10 cellular contexts compared by ENCODE assay signal in the genomic region with DNA sequence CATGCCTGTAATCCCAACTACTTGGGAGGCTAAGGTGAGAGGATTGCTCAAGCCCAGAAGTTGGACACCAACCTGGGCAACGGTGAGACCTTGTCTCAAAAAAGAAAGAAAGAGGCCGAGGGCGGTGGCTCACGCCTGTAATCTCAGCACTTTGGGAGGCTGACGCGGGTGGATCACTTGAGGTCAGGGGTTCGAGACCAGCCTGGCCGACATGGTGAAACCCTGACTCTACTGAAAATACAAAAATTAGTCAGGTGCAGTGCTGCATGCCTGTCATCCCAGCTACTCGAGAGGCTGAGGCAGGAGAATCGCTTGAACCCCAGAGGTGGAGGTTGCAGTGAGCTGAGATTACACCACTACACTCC. TPM values are rescaled to one million over a fixed set of nuclear protein-coding genes. Genes with fewer than 3 reads are reported as not detected.
DNase-seq lines count a peak whose midpoint lies in the region; ATAC-seq and TF ChIP-seq lines count a peak whose summit lies in the region.
"Not testable (repeated sequence)": the region's sequence is repeated elsewhere in the genome, so short reads cannot be mapped to it uniquely, and the experiment has no call there.
"Had no signal": no experiment of that assay in that cellular context is flagged by ENCODE, and none has a peak within 500 bp of the region (broad histone marks: within the 10 kb centered on the region; RNA-seq: fewer than 3 reads in every experiment).

No MANE protein-coding gene starts in this region.

- CTCF ChIA-PET in PC-3 (lab: Charles Lee): not testable (repeated sequence)

- not testable (repeated sequence) for H3F3A ChIP-seq in PC-3 (ENCODE audit: low read length, unreplicated experiment); neural progenitor cell (ENCODE audit: low read depth)

- TF ChIP-seq POLR2A in spleen (IDR thresholded peaks at IDR 0.05): not testable (repeated sequence)

- not testable (repeated sequence) for H3K4me1 Mint-ChIP-seq in activated CD4-positive, alpha-beta T cell treated with anti-CD3 and anti-CD28 coated beads, Interleukin-2, amount 10 ng/mL, durations not matched to agents 24 days and 14 days; neural progenitor cell

- 92 to 97% (median 95%) methylated on average over 10 of the region's 10 CpGs for WGBS in spleen, 5 donors

- TF ChIP-seq CTCF in PC-3 (conservative IDR thresholded peaks at IDR 0.05; ENCODE audit: low read depth, low read length); fibroblast of lung (conservative IDR thresholded peaks at IDR 0.05 in 1 of 2, IDR thresholded peaks at IDR 0.05 in 1 of 2; ENCODE audit: low read depth in 1 of 2, low read length in 2 of 2); neural progenitor cell (IDR thresholded peaks at IDR 0.05); spleen (IDR thresholded peaks at IDR 0.05 in 8 of 11, conservative IDR thresholded peaks at IDR 0.05 in 3 of 11): not testable (repeated sequence)

- not testable (repeated sequence) for H3K4me2 ChIP-seq in PC-3 (ENCODE audit: low read length); neural progenitor cell
- H3K4me2 ChIP-seq in fibroblast of lung (ENCODE audit: extremely low read depth, insufficient read depth, low read length): peak overlapping the region; percentile 8

- H3K27me3 ChIP-seq in PC-3 (ENCODE audit: low read length); fibroblast of lung (ENCODE audit: control insufficient read depth, insufficient read depth, low read length); neural progenitor cell; spleen (replicated peaks in 1 of 7): not testable (repeated sequence)

- not testable (repeated sequence) for H4K20me1 ChIP-seq in PC-3 (ENCODE audit: low read length); fibroblast of lung (ENCODE audit: control insufficient read depth, extremely low read depth, insufficient read depth, low read length); neural progenitor cell (ENCODE audit: low read depth)

- H3K4me3 Mint-ChIP-seq in activated CD4-positive, alpha-beta T cell treated with anti-CD3 and anti-CD28 coated beads, Interleukin-2, amount 10 ng/mL, durations not matched to agents 24 days and 14 days; neural progenitor cell: not testable (repeated sequence)

- peak overlapping the region; percentile 83; the same call in 1 of the 2 replicates for H3K27ac ChIP-seq in PC-3 (ENCODE audit: low read length)
- not testable (repeated sequence) for H3K27ac ChIP-seq in fibroblast of lung (ENCODE audit: insufficient read depth, low read length); neural progenitor cell; spleen

- POLR2A ChIA-PET in PC-3 (lab: Charles Lee; ENCODE audit: unreplicated experiment): not testable (repeated sequence)

- H3K9ac ChIP-seq in PC-3 (ENCODE audit: low read length); fibroblast of lung (ENCODE audit: insufficient read depth, low read length); neural progenitor cell: not testable (repeated sequence)

- not testable (repeated sequence) for H3K9me3 ChIP-seq in PC-3 (ENCODE audit: low read length); fibroblast of lung (ENCODE audit: control insufficient read depth, insufficient read depth, low read depth, low read length); neural progenitor cell (ENCODE audit: low read depth); spleen

- ATAC-seq in PC-3: not testable (repeated sequence)

- peaks cover 22% of the 10 kb centered on the region for H3K4me1 ChIP-seq in PC-3 (ENCODE audit: insufficient read depth, low read length)
- H3K4me1 ChIP-seq in fibroblast of lung (ENCODE audit: control insufficient read depth, extremely low read depth, insufficient read depth, low read length); neural progenitor cell; spleen: not testable (repeated sequence)

- not testable (repeated sequence) for H3K36me3 Mint-ChIP-seq in activated CD4-positive, alpha-beta T cell treated with anti-CD3 and anti-CD28 coated beads, Interleukin-2, amount 10 ng/mL, durations not matched to agents 24 days and 14 days (ENCODE audit: low read depth); neural progenitor cell

- H3K36me3 ChIP-seq in PC-3 (ENCODE audit: low read depth, low read length); fibroblast of lung (ENCODE audit: control insufficient read depth, insufficient read depth, low read length); neural progenitor cell: not testable (repeated sequence)
- peaks cover 0 to 35% (median 22%) of the 10 kb centered on the region in 6 donors for H3K36me3 ChIP-seq in spleen

- H3K27ac Mint-ChIP-seq in activated CD4-positive, alpha-beta T cell treated with anti-CD3 and anti-CD28 coated beads, Interleukin-2, amount 10 ng/mL, durations not matched to agents 24 days and 14 days: peak overlapping the region; percentile 67
- peak overlapping the region; percentile 46 for H3K27ac Mint-ChIP-seq in neural progenitor cell

- intact Hi-C loops in PC-3 (cut with micrococcal nuclease); activated CD4-positive, alpha-beta T cell treated with anti-CD3 and anti-CD28 coated beads, Interleukin-2, amount 10 ng/mL, durations not matched to agents 24 days and 14 days (cut with micrococcal nuclease); spleen (cut with DNase I; ENCODE audit: low total_unique reads): not testable (repeated sequence)

- H3K9me2 ChIP-seq in PC-3 (replicated peaks; ENCODE audit: low read length): not testable (repeated sequence)

- not testable (repeated sequence) for H3K79me2 ChIP-seq in PC-3 (ENCODE audit: low read length); fibroblast of lung (ENCODE audit: control insufficient read depth, insufficient read depth, low read length); neural progenitor cell (ENCODE audit: low read depth)

- DNase-seq in PC-3; activated CD4-positive, alpha-beta T cell treated with anti-CD3 and anti-CD28 coated beads, Interleukin-2, amount 10 ng/mL, durations not matched to agents 24 days and 14 days; fibroblast of lung (ENCODE audit: low read depth in 2 of 2); neural progenitor cell (ENCODE audit: low spot score): not testable (repeated sequence)
- DNase-seq in spleen: peak; percentile 36

- not testable (repeated sequence) for H2AFZ ChIP-seq in PC-3 (ENCODE audit: low read length); fibroblast of lung (ENCODE audit: low read length); neural progenitor cell (replicated peaks)

- not testable (repeated sequence) for H3K9me3 Mint-ChIP-seq in activated CD4-positive, alpha-beta T cell treated with anti-CD3 and anti-CD28 coated beads, Interleukin-2, amount 10 ng/mL, durations not matched to agents 24 days and 14 days; neural progenitor cell

- not testable (repeated sequence) for BruUV-seq in PC-3 (replicated peaks; lab: Mats Ljungman, UMichigan)

- H3K4me3 ChIP-seq in PC-3 (ENCODE audit: low read length); fibroblast of lung (replicated peaks in 1 of 4; ENCODE audit: control extremely low read depth in 1 of 4, insufficient read depth in 1 of 4, low read depth in 3 of 4, low read length in 4 of 4); neural progenitor cell; spleen: not testable (repeated sequence)

- not testable (repeated sequence) for H3K27me3 Mint-ChIP-seq in activated CD4-positive, alpha-beta T cell treated with anti-CD3 and anti-CD28 coated beads, Interleukin-2, amount 10 ng/mL, durations not matched to agents 24 days and 14 days; neural progenitor cell (ENCODE audit: insufficient read depth, low read depth)

RNA-seq across cellular contexts. Expression of gene ZSWIM1, which starts 6.9 kb away (rescaled TPM):
- 9.4 and 16.3 TPM in 2 replicates for total RNA-seq in PC-3 (2014; rRNA removed)
- total RNA-seq in activated CD4-positive, alpha-beta T cell treated with anti-CD3 and anti-CD28 coated beads, Interleukin-2, amount 10 ng/mL, durations not matched to agents 24 days and 14 days: 9.4 and 10.4 TPM in 2 replicates
- total RNA-seq in fibroblast of lung: 3.1 and 4.5 TPM in 2 replicates
- 3.4 and 4.9 TPM in 2 replicates for polyA plus RNA-seq in fibroblast of lung
- polyA plus RNA-seq in fibroblast of lung (2012): 6.2 and 6.4 TPM in 2 replicates
- polyA minus RNA-seq in fibroblast of lung (ENCODE audit: low replicate concordance): 26.2 and 27.2 TPM in 2 replicates
- total RNA-seq in neural progenitor cell (ENCODE audit: low replicate concordance): 10.7 and 16.6 TPM in 2 replicates
- total RNA-seq in spleen: 10 to 100 TPM in 6 of 7 donors, 1 to 10 TPM in 1; 8.5 to 16.1 (median 11.1) TPM
- 1 to 10 TPM; 3.7 to 5.5 (median 3.9) TPM for polyA plus RNA-seq in spleen

RNA-seq across cellular contexts. Expression of gene SPATA25, which starts 13.3 kb away (rescaled TPM):
- total RNA-seq in PC-3 (2014; rRNA removed): 0.40 and 0.46 TPM in 2 replicates
- total RNA-seq in activated CD4-positive, alpha-beta T cell treated with anti-CD3 and anti-CD28 coated beads, Interleukin-2, amount 10 ng/mL, durations not matched to agents 24 days and 14 days: 0.47 and 1.8 TPM in 2 replicates
- total RNA-seq in fibroblast of lung: 1.5 and 3.6 TPM in 2 replicates
- 0.11 and 0.19 TPM in 2 replicates for polyA plus RNA-seq in fibroblast of lung
- polyA plus RNA-seq in fibroblast of lung (2012): 0.22 and 0.69 TPM in 2 replicates
- 0.37 TPM in 1 of 2 replicates, not detected in the other for polyA minus RNA-seq in fibroblast of lung (ENCODE audit: low replicate concordance)
- 0.43 and 0.54 TPM in 2 replicates for total RNA-seq in neural progenitor cell (ENCODE audit: low replicate concordance)
- total RNA-seq in spleen: 10 to 100 TPM in 1 of 7 donors, 1 to 10 TPM in 6; 1.5 to 11.5 (median 4.0) TPM
- 1 to 10 TPM in 1 of 3 donors, under 1 TPM in 2; 0.41 to 3.1 (median 0.46) TPM for polyA plus RNA-seq in spleen
- total RNA-seq: Daoy, G401 had no signal
- polyA plus RNA-seq: CD14-positive monocyte; CD4-positive, CD25-positive, alpha-beta regulatory T cell; CD8-positive, alpha-beta memory T cell had no signal

RNA-seq across cellular contexts. Expression of gene ZSWIM3, which starts 16.7 kb away (rescaled TPM):
- total RNA-seq in PC-3 (2014; rRNA removed) (2.1 and 4.2 TPM in 2 replicates), fibroblast of lung (5.6 and 7.6 TPM in 2 replicates), neural progenitor cell (ENCODE audit: low replicate concordance) (3.7 and 5.4 TPM in 2 replicates), spleen (1 to 10 TPM; 4.4 to 7.1 (median 5.4) TPM)
- 5.5 and 6.0 TPM in 2 replicates for total RNA-seq in activated CD4-positive, alpha-beta T cell treated with anti-CD3 and anti-CD28 coated beads, Interleukin-2, amount 10 ng/mL, durations not matched to agents 24 days and 14 days
- polyA plus RNA-seq in fibroblast of lung (3.4 and 3.6 TPM in 2 replicates), spleen (1 to 10 TPM; 3.1 to 4.2 (median 3.5) TPM)
- polyA plus RNA-seq in fibroblast of lung (2012): 2.3 and 2.6 TPM in 2 replicates
- polyA minus RNA-seq in fibroblast of lung (ENCODE audit: low replicate concordance): 10.2 and 12.1 TPM in 2 replicates

RNA-seq across cellular contexts. Expression of gene ACOT8, which starts 16.9 kb away (rescaled TPM):
- 57.4 and 58.8 TPM in 2 replicates for total RNA-seq in PC-3 (2014; rRNA removed)
- 27.6 and 28.5 TPM in 2 replicates for total RNA-seq in activated CD4-positive, alpha-beta T cell treated with anti-CD3 and anti-CD28 coated beads, Interleukin-2, amount 10 ng/mL, durations not matched to agents 24 days and 14 days
- total RNA-seq in fibroblast of lung: 35.2 and 44.4 TPM in 2 replicates
- polyA plus RNA-seq in fibroblast of lung: 18.0 and 22.6 TPM in 2 replicates
- polyA plus RNA-seq in fibroblast of lung (2012): 17.7 and 25.0 TPM in 2 replicates
- polyA minus RNA-seq in fibroblast of lung (ENCODE audit: low replicate concordance): 47.3 and 57.3 TPM in 2 replicates
- 13.4 and 26.1 TPM in 2 replicates for total RNA-seq in neural progenitor cell (ENCODE audit: low replicate concordance)
- total RNA-seq in spleen: 10 to 100 TPM; 19.4 to 37.4 (median 24.7) TPM
- 10 to 100 TPM; 28.1 to 36.7 (median 34.2) TPM for polyA plus RNA-seq in spleen

RNA-seq across cellular contexts. Expression of gene NEURL2, which starts 16.9 kb away (rescaled TPM):
- total RNA-seq in PC-3 (2014; rRNA removed) (2.3 and 3.7 TPM in 2 replicates), fibroblast of lung (7.1 and 8.0 TPM in 2 replicates), neural progenitor cell (ENCODE audit: low replicate concordance) (0.24 and 1.2 TPM in 2 replicates), spleen (10 to 100 TPM in 2 of 7 donors, 1 to 10 TPM in 5; 3.3 to 19.4 (median 6.4) TPM)
- total RNA-seq in activated CD4-positive, alpha-beta T cell treated with anti-CD3 and anti-CD28 coated beads, Interleukin-2, amount 10 ng/mL, durations not matched to agents 24 days and 14 days: 2.0 and 2.4 TPM in 2 replicates
- polyA plus RNA-seq in fibroblast of lung (0.75 and 0.77 TPM in 2 replicates), spleen (1 to 10 TPM; 2.7 to 4.4 (median 3.5) TPM)
- 2.0 and 2.1 TPM in 2 replicates for polyA plus RNA-seq in fibroblast of lung (2012)
- polyA minus RNA-seq in fibroblast of lung (ENCODE audit: low replicate concordance): 0.31 TPM in 1 of 2 replicates, not detected in the other
